Comparison of ENCODE assay signal across 12 cellular contexts in the genomic region with DNA sequence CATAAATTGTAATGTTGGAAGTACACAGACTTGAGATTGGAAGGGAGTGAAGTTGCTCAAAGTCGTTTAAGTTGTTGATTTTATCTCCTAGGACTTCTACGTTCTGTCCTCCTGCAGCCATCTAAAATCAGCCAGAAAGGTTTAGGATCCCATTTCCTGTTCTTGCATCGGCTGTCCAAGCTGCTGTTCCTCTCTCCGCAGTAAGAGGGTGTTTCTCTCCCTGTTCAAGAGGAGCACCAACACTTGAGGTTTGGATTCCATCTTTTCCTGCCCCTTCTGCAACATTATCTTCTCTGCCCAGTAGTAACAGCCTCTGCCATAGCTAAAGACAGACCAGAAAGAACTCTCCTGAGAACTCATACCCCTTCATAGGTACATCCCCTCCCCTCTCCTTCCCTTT.
DNase-seq lines count a peak whose midpoint lies in the region; ATAC-seq, FAIRE-seq and TF ChIP-seq lines count a peak whose summit lies in the region.
"Had no signal": no experiment of that assay in that cellular context is flagged by ENCODE, and none has a peak within 500 bp of the region (broad histone marks: within the 10 kb centered on the region; RNA-seq: fewer than 3 reads in every experiment).

No MANE protein-coding gene starts in this region.

- H3K4me3 ChIP-seq in A549 (no peak overlapping the region), HFF-Myc (replicated peaks; ENCODE audit: low read depth, low read length) (no peak overlapping the region), brain microvascular endothelial cell (ENCODE audit: low read depth, low read length) (no peak overlapping the region)

- H3K27ac Mint-ChIP-seq in stimulated activated naive B cell treated with anti-CD40 and anti-IgM and Interleukin-4, amounts not matched to agents 10 μg/mL and 1 μg/mL and 100 μg/mL, for 72 hours, result no peak overlapping the region
- H3K27ac Mint-ChIP-seq: nephron had no signal

- H3K9me3 Mint-ChIP-seq in stimulated activated naive B cell treated with anti-CD40 and anti-IgM and Interleukin-4, amounts not matched to agents 10 μg/mL and 1 μg/mL and 100 μg/mL, for 72 hours, result peaks cover 0 to 3% of the 10 kb centered on the region in 2 donors

- in situ Hi-C loops in brain microvascular endothelial cell (cut with HindIII; ENCODE audit: low pct_ligation_motif_present, low sequenced_read_pairs), result no loop called here

- TF ChIP-seq EP300 in A549 (IDR thresholded peaks at IDR 0.05), result no peak

- no peak overlapping the region for H3K27ac ChIP-seq in A549
- no peak overlapping the region for H3K27ac ChIP-seq in brain microvascular endothelial cell

- H3K9me3 ChIP-seq in A549, result peaks cover 7% of the 10 kb centered on the region; the same call in 1 of the 3 replicates

- peak; percentile 66 to 71 for ATAC-seq in A549
- ATAC-seq in stimulated activated naive B cell treated with anti-CD40 and anti-IgM and Interleukin-4, amounts not matched to agents 10 μg/mL and 1 μg/mL and 100 μg/mL, for 72 hours (replicated peaks), result no peak
- no peak for ATAC-seq in GM18519 (IDR thresholded peaks at IDR 0.05; ENCODE audit: low FRiP score, unreplicated experiment)

- TF ChIP-seq POLR2A in A549 (IDR thresholded peaks at IDR 0.05; ENCODE audit: low read length), result no peak

- peaks cover 12 to 17% of the 10 kb centered on the region in 2 donors for H3K27me3 Mint-ChIP-seq in stimulated activated naive B cell treated with anti-CD40 and anti-IgM and Interleukin-4, amounts not matched to agents 10 μg/mL and 1 μg/mL and 100 μg/mL, for 72 hours

- no peaks in the 10 kb centered on the region for H3K4me1 Mint-ChIP-seq in stimulated activated naive B cell treated with anti-CD40 and anti-IgM and Interleukin-4, amounts not matched to agents 10 μg/mL and 1 μg/mL and 100 μg/mL, for 72 hours

- H3K4me1 ChIP-seq in A549, result no peaks in the 10 kb centered on the region

- H3K27me3 ChIP-seq in brain microvascular endothelial cell (replicated peaks), result no peaks in the 10 kb centered on the region

- no peaks in the 10 kb centered on the region for H3K36me3 ChIP-seq in brain microvascular endothelial cell (replicated peaks)

- TF ChIP-seq CTCF in A549 (IDR thresholded peaks at IDR 0.05), result no peak
- TF ChIP-seq CTCF in HFF-Myc (IDR thresholded peaks at IDR 0.05; ENCODE audit: low read depth, low read length, missing control alignments), result peak; percentile 28
- TF ChIP-seq CTCF in brain microvascular endothelial cell (IDR thresholded peaks at IDR 0.05; ENCODE audit: low read depth, low read length, missing control alignments), result peak; percentile 39

- DNase-seq in A549 (ENCODE audit: low read depth in 1 of 2, low spot score in 1 of 2), result peak; percentile 21 to 22
- no peak for DNase-seq in HFF-Myc (ENCODE audit: extremely low read depth, low read depth)
- peak; percentile 19 for DNase-seq in brain microvascular endothelial cell
- DNase-seq in kidney tubule cell (ENCODE audit: low spot score), result peak; percentile 10
- DNase-seq in stimulated activated naive B cell treated with anti-CD40 and anti-IgM and Interleukin-4, amounts not matched to agents 10 μg/mL and 1 μg/mL and 100 μg/mL, for 72 hours, result no peak
- no peak for DNase-seq in NCI-H1436 (lab: John Stamatoyannopoulos, UW)
- DNase-seq in GM19239 (ENCODE audit: insufficient read length, low spot score), result no peak
- DNase-seq: activated CD8-positive, alpha-beta memory T cell treated with anti-CD3 and anti-CD28 coated beads, Interleukin-2, amount 50 U/mL, for 4 hours; Calu3; effector memory CD4-positive, alpha-beta T cell had no signal

- CTCF ChIA-PET in A549 (lab: Yijun Ruan, JAX), result interaction anchor here (0.8 to 1.9 kb wide), 3 partner anchors 9 to 128 kb away, joined by 3 to 6 read pairs (median 4); no protein-coding TSS in a partner anchor

- FAIRE-seq in A549 (lab: Jason Lieb, UNC), result no peak
- FAIRE-seq in GM19239 (lab: Jason Lieb, UNC), result no peak

- 0 out of 5 replicates have a peak, but pooled peaks of 1 of the 2 experiments have one; percentile 13 for TF ChIP-seq RAD21 in A549 (conservative IDR thresholded peaks at IDR 0.05 in 1 of 2, IDR thresholded peaks at IDR 0.05 in 1 of 2)

- no peaks in the 10 kb centered on the region for H3K36me3 Mint-ChIP-seq in stimulated activated naive B cell treated with anti-CD40 and anti-IgM and Interleukin-4, amounts not matched to agents 10 μg/mL and 1 μg/mL and 100 μg/mL, for 72 hours

- no peak overlapping the region for H3K4me3 Mint-ChIP-seq in stimulated activated naive B cell treated with anti-CD40 and anti-IgM and Interleukin-4, amounts not matched to agents 10 μg/mL and 1 μg/mL and 100 μg/mL, for 72 hours
- H3K4me3 Mint-ChIP-seq: nephron had no signal

- WGBS in A549 (ENCODE audit: missing lambda C conversion rate), result 29% methylated on average over 4 of the region's 4 CpGs

- POLR2A ChIA-PET in A549 (lab: Yijun Ruan, JAX), result no interaction called here

- H3K4me2 ChIP-seq in A549, result no peak overlapping the region

TF ChIP-seq in A549, 52 proteins besides CTCF, POLR2A, EP300 and RAD21:
- TF ChIP-seq HOXB13 (CRISPR knock-in tag; IDR thresholded peaks at IDR 0.05; ENCODE audit: low read depth) (no peak), RARB (CRISPR knock-in tag; IDR thresholded peaks at IDR 0.05) (no peak), MAFK (IDR thresholded peaks at IDR 0.05; ENCODE audit: partially characterized antibody) (no peak), RFX5 (IDR thresholded peaks at IDR 0.05) (no peak), ZNF302 (CRISPR knock-in tag; IDR thresholded peaks at IDR 0.05) (no peak), KDM1A (IDR thresholded peaks at IDR 0.05; ENCODE audit: low read depth) (no peak), NFE2L2 (conservative IDR thresholded peaks at IDR 0.05; ENCODE audit: low read length) (no peak), CBX8 (IDR thresholded peaks at IDR 0.05) (no peak), ZFP36 (IDR thresholded peaks at IDR 0.05; ENCODE audit: borderline replicate concordance, partially characterized antibody) (no peak), GATA3 (IDR thresholded peaks at IDR 0.05; ENCODE audit: borderline replicate concordance) (no peak), KDM5A (IDR thresholded peaks at IDR 0.05) (no peak), EHMT2 (IDR thresholded peaks at IDR 0.05; ENCODE audit: low read depth) (no peak), ZSCAN20 (CRISPR knock-in tag; IDR thresholded peaks at IDR 0.05) (no peak), FOSL2 (IDR thresholded peaks at IDR 0.05) (no peak), FOSL2 (CRISPR knock-in tag; IDR thresholded peaks at IDR 0.05) (no peak), CEBPB (IDR thresholded peaks at IDR 0.05) (no peak), ZC3H11A (IDR thresholded peaks at IDR 0.05) (no peak), NPAS2 (CRISPR knock-in tag; IDR thresholded peaks at IDR 0.05; ENCODE audit: borderline replicate concordance) (no peak)
- TF ChIP-seq, protein P1, sequence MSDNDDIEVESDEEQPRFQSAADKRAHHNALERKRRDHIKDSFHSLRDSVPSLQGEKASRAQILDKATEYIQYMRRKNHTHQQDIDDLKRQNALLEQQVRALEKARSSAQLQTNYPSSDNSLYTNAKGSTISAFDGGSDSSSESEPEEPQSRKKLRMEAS (IDR thresholded peaks at IDR 0.05), result no peak
- TF ChIP-seq, protein P2, sequence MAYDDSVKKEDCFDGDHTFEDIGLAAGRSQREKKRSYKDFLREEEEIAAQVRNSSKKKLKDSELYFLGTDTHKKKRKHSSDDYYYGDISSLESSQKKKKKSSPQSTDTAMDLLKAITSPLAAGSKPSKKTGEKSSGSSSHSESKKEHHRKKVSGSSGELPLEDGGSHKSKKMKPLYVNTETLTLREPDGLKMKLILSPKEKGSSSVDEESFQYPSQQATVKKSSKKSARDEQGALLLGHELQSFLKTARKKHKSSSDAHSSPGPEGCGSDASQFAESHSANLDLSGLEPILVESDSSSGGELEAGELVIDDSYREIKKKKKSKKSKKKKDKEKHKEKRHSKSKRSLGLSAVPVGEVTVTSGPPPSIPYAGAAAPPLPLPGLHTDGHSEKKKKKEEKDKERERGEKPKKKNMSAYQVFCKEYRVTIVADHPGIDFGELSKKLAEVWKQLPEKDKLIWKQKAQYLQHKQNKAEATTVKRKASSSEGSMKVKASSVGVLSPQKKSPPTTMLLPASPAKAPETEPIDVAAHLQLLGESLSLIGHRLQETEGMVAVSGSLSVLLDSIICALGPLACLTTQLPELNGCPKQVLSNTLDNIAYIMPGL (CRISPR knock-in tag; IDR thresholded peaks at IDR 0.05; ENCODE audit: borderline replicate concordance), result no peak
- TF ChIP-seq, protein P3, sequence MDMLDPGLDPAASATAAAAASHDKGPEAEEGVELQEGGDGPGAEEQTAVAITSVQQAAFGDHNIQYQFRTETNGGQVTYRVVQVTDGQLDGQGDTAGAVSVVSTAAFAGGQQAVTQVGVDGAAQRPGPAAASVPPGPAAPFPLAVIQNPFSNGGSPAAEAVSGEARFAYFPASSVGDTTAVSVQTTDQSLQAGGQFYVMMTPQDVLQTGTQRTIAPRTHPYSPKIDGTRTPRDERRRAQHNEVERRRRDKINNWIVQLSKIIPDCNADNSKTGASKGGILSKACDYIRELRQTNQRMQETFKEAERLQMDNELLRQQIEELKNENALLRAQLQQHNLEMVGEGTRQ (IDR thresholded peaks at IDR 0.05), result no peak

Comparison
In these comparisons a context has a peak if more than half of its experiments do, and no peak if none do; other contexts are left out.
1. ATAC-seq: peak in A549 (2 of 2); none in stimulated activated naive B cell treated with anti-CD40 and anti-IgM and Interleukin-4, amounts not matched to agents 10 μg/mL and 1 μg/mL and 100 μg/mL, for 72 hours (0 of 2) and GM18519 (single experiment).
2. DNase-seq: peak in A549 (2 of 2), brain microvascular endothelial cell (single experiment) and kidney tubule cell (single experiment); none in HFF-Myc (single experiment), stimulated activated naive B cell treated with anti-CD40 and anti-IgM and Interleukin-4, amounts not matched to agents 10 μg/mL and 1 μg/mL and 100 μg/mL, for 72 hours (single experiment), NCI-H1436 (single experiment) and GM19239 (single experiment).